ENCODE assay signal across 26 cellular contexts in genomic region chr7:146331369-146331768, GRCh38.
"Had no signal": no experiment of that assay in that cellular context is flagged by ENCODE, and none has a peak within 500 bp of the region (broad histone marks: within the 10 kb centered on the region; RNA-seq: fewer than 3 reads in every experiment).

No MANE protein-coding gene starts in this region.

- H3K36me3 ChIP-seq: heart left ventricle, left lung, ovary, right atrium auricular region, right lobe of liver, transverse colon, upper lobe of right lung had no signal

- H3K4me1 Mint-ChIP-seq: immature natural killer cell; naive thymus-derived CD4-positive, alpha-beta T cell; stimulated activated memory B cell treated with anti-CD40 and anti-IgM and Interleukin-4, amounts not matched to agents 10 μg/mL and 1 μg/mL and 100 μg/mL, for 72 hours; stimulated activated naive CD8-positive, alpha-beta T cell treated with anti-CD3 and anti-CD28 coated beads, Interleukin-15, amount 100 ng/mL, for 72 hours had no signal

- H3K27me3 Mint-ChIP-seq: naive thymus-derived CD4-positive, alpha-beta T cell; natural killer cell treated with Interleukin-12 subunit alpha and Interleukin-12 subunit beta and Interleukin-15 and Interleukin-18, amount 100 ng/mL, for 72 hours; progenitor cell of endocrine pancreas; stimulated activated memory B cell treated with anti-CD40 and anti-IgM and Interleukin-4, amounts not matched to agents 10 μg/mL and 1 μg/mL and 100 μg/mL, for 72 hours; stimulated activated naive CD8-positive, alpha-beta T cell treated with anti-CD3 and anti-CD28 coated beads, Interleukin-15, amount 100 ng/mL, for 72 hours had no signal

- H3K27me3 ChIP-seq: heart left ventricle, left lung, ovary, right atrium auricular region, right lobe of liver, transverse colon, upper lobe of right lung had no signal

- H3K9me3 ChIP-seq: ovary, right atrium auricular region, right lobe of liver, transverse colon, upper lobe of right lung had no signal

- H3K4me3 ChIP-seq: heart left ventricle, left lung, lung, mucosa of descending colon, ovary, right atrium auricular region, right lobe of liver, smooth muscle cell, transverse colon, upper lobe of right lung had no signal

- H3K4me3 Mint-ChIP-seq: immature natural killer cell; naive thymus-derived CD4-positive, alpha-beta T cell; natural killer cell treated with Interleukin-12 subunit alpha and Interleukin-12 subunit beta and Interleukin-15 and Interleukin-18, amount 100 ng/mL, for 72 hours; stimulated activated memory B cell treated with anti-CD40 and anti-IgM and Interleukin-4, amounts not matched to agents 10 μg/mL and 1 μg/mL and 100 μg/mL, for 72 hours; stimulated activated naive CD8-positive, alpha-beta T cell treated with anti-CD3 and anti-CD28 coated beads, Interleukin-15, amount 100 ng/mL, for 72 hours had no signal

- H3K36me3 Mint-ChIP-seq: stimulated activated memory B cell treated with anti-CD40 and anti-IgM and Interleukin-4, amounts not matched to agents 10 μg/mL and 1 μg/mL and 100 μg/mL, for 72 hours had no signal

- H3K27ac ChIP-seq: heart left ventricle, left lung, ovary, right atrium auricular region, right lobe of liver, transverse colon, upper lobe of right lung had no signal

- H3K4me2 ChIP-seq: smooth muscle cell had no signal

- H3K27ac Mint-ChIP-seq: immature natural killer cell; naive thymus-derived CD4-positive, alpha-beta T cell; natural killer cell treated with Interleukin-12 subunit alpha and Interleukin-12 subunit beta and Interleukin-15 and Interleukin-18, amount 100 ng/mL, for 72 hours; progenitor cell of endocrine pancreas; stimulated activated memory B cell treated with anti-CD40 and anti-IgM and Interleukin-4, amounts not matched to agents 10 μg/mL and 1 μg/mL and 100 μg/mL, for 72 hours; stimulated activated naive CD8-positive, alpha-beta T cell treated with anti-CD3 and anti-CD28 coated beads, Interleukin-15, amount 100 ng/mL, for 72 hours had no signal

- H3K4me1 ChIP-seq: heart left ventricle, left lung, right atrium auricular region, right lobe of liver, transverse colon, upper lobe of right lung had no signal

- DNase-seq: heart left ventricle; hypothalamus; immature natural killer cell; kidney; left colon; left lung; midbrain; mucosa of descending colon; naive thymus-derived CD4-positive, alpha-beta T cell; ovary; right lobe of liver; stimulated activated CD4-positive, alpha-beta T cell treated with anti-CD3 and anti-CD28 coated beads, Interleukin-1b, Interleukin-23, amount 100 ng/mL, for 48 hours; stimulated activated CD4-positive, alpha-beta T cell treated with anti-CD3 and anti-CD28 coated beads, Interleukin-2, amount 100 ng/mL, for 48 hours; stimulated activated CD4-positive, alpha-beta T cell treated with anti-CD3 and anti-CD28 coated beads, Interleukin-4, amount 100 ng/mL, for 4 hours; stimulated activated CD8-positive, alpha-beta memory T cell treated with anti-CD3 and anti-CD28 coated beads, Interleukin-4, amount 100 ng/mL, for 48 hours; stimulated activated naive CD4-positive, alpha-beta T cell treated with Interleukin-2 at 50 U/mL for 16 hours; stimulated activated naive CD8-positive, alpha-beta T cell treated with anti-CD3 and anti-CD28 coated beads, Interleukin-15, amount 100 ng/mL, for 72 hours; substantia nigra; transverse colon; upper lobe of right lung had no signal
